In the genomic region with DNA sequence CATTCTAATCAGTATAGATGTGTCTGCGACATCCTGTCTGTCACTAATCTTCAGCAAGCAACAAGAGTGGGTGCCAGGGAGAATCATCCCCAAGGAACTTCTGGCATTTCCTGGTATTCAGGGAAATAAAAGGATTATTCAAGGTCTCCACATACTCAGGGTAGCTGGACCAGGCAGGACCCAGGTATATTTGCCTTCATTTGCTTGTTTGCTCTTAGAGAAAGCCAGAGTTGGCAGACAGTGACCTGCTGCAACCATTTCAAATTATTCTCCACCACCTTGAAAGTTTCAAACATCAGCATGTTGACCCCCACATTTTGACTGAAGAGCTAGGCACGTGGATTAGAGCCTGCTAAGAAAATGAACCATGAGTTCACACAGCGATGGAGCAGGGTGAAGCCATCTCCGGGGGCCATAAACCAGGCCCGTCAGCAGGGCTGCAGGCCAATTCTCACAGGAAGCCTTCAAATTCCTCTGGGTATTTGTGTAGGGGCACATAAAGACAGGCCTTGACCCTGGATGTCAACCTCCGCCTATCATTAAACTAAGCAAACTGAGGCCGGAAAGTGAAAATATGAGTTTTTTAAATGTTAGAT, we compare ENCODE assay signal across 1 cellular context.
A peak's percentile ranks its signal among the peaks of the same experiment; 100 is the strongest.
TF ChIP-seq lines count a peak whose summit lies in the region.

No MANE protein-coding gene starts in this region.

TF ChIP-seq in HepG2, 621 proteins besides CTCF, POLR2A, EP300 and RAD21 (continued from another document and continues in another):
- TF ChIP-seq, protein P1, sequence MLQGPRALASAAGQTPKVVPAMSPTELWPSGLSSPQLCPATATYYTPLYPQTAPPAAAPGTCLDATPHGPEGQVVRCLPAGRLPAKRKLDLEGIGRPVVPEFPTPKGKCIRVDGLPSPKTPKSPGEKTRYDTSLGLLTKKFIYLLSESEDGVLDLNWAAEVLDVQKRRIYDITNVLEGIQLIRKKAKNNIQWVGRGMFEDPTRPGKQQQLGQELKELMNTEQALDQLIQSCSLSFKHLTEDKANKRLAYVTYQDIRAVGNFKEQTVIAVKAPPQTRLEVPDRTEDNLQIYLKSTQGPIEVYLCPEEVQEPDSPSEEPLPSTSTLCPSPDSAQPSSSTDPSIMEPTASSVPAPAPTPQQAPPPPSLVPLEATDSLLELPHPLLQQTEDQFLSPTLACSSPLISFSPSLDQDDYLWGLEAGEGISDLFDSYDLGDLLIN (CRISPR knock-in tag; IDR thresholded peaks at IDR 0.05; ENCODE audit: borderline replicate concordance), result no peak
- TF ChIP-seq, protein P2, sequence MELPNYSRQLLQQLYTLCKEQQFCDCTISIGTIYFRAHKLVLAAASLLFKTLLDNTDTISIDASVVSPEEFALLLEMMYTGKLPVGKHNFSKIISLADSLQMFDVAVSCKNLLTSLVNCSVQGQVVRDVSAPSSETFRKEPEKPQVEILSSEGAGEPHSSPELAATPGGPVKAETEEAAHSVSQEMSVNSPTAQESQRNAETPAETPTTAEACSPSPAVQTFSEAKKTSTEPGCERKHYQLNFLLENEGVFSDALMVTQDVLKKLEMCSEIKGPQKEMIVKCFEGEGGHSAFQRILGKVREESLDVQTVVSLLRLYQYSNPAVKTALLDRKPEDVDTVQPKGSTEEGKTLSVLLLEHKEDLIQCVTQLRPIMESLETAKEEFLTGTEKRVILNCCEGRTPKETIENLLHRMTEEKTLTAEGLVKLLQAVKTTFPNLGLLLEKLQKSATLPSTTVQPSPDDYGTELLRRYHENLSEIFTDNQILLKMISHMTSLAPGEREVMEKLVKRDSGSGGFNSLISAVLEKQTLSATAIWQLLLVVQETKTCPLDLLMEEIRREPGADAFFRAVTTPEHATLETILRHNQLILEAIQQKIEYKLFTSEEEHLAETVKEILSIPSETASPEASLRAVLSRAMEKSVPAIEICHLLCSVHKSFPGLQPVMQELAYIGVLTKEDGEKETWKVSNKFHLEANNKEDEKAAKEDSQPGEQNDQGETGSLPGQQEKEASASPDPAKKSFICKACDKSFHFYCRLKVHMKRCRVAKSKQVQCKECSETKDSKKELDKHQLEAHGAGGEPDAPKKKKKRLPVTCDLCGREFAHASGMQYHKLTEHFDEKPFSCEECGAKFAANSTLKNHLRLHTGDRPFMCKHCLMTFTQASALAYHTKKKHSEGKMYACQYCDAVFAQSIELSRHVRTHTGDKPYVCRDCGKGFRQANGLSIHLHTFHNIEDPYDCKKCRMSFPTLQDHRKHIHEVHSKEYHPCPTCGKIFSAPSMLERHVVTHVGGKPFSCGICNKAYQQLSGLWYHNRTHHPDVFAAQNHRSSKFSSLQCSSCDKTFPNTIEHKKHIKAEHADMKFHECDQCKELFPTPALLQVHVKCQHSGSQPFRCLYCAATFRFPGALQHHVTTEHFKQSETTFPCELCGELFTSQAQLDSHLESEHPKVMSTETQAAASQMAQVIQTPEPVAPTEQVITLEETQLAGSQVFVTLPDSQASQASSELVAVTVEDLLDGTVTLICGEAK (IDR thresholded peaks at IDR 0.05), result no peak
- TF ChIP-seq, protein P2 (CRISPR knock-in tag; IDR thresholded peaks at IDR 0.05), result peak; percentile 75
- TF ChIP-seq EEA1 (CRISPR knock-in tag; IDR thresholded peaks at IDR 0.05; ENCODE audit: borderline replicate concordance) (no peak), CAMTA2 (CRISPR knock-in tag; IDR thresholded peaks at IDR 0.05; ENCODE audit: borderline replicate concordance) (no peak), NCOA5 (CRISPR knock-in tag; IDR thresholded peaks at IDR 0.05) (no peak), ETV5 (CRISPR knock-in tag; IDR thresholded peaks at IDR 0.05; ENCODE audit: borderline replicate concordance) (peak; percentile 88), NFIC (IDR thresholded peaks at IDR 0.05; ENCODE audit: low read length) (peak; percentile 70; the same call in 1 of the 2 replicates), ZNF33B (CRISPR knock-in tag; IDR thresholded peaks at IDR 0.05) (0 out of 2 replicates have a peak, but pooled peaks have one; percentile 23), ASH2L (IDR thresholded peaks at IDR 0.05; ENCODE audit: insufficient read length, low read depth, low read length) (peak; percentile 85), ZFX (CRISPR knock-in tag; IDR thresholded peaks at IDR 0.05; ENCODE audit: low read depth) (peak; percentile 73), RFXANK (CRISPR knock-in tag; IDR thresholded peaks at IDR 0.05) (no peak), MED1 (CRISPR knock-in tag; IDR thresholded peaks at IDR 0.05) (peak; percentile 95), STAT5B (CRISPR knock-in tag; IDR thresholded peaks at IDR 0.05) (no peak), ZFP1 (CRISPR knock-in tag; IDR thresholded peaks at IDR 0.05) (peak; percentile 50), ZNF792 (CRISPR knock-in tag; IDR thresholded peaks at IDR 0.05) (no peak), WIZ (CRISPR knock-in tag; IDR thresholded peaks at IDR 0.05) (no peak), PLRG1 (conservative IDR thresholded peaks at IDR 0.05) (no peak), DNMT3B (CRISPR knock-in tag; conservative IDR thresholded peaks at IDR 0.05) (peak; percentile 34; the same call in 1 of the 2 replicates), ZNF205 (CRISPR knock-in tag; IDR thresholded peaks at IDR 0.05) (peak; percentile 40; the same call in 1 of the 2 replicates), ATF1 (CRISPR knock-in tag; IDR thresholded peaks at IDR 0.05) (0 out of 2 replicates have a peak, but pooled peaks have one; percentile 49)
- TF ChIP-seq, protein P3, sequence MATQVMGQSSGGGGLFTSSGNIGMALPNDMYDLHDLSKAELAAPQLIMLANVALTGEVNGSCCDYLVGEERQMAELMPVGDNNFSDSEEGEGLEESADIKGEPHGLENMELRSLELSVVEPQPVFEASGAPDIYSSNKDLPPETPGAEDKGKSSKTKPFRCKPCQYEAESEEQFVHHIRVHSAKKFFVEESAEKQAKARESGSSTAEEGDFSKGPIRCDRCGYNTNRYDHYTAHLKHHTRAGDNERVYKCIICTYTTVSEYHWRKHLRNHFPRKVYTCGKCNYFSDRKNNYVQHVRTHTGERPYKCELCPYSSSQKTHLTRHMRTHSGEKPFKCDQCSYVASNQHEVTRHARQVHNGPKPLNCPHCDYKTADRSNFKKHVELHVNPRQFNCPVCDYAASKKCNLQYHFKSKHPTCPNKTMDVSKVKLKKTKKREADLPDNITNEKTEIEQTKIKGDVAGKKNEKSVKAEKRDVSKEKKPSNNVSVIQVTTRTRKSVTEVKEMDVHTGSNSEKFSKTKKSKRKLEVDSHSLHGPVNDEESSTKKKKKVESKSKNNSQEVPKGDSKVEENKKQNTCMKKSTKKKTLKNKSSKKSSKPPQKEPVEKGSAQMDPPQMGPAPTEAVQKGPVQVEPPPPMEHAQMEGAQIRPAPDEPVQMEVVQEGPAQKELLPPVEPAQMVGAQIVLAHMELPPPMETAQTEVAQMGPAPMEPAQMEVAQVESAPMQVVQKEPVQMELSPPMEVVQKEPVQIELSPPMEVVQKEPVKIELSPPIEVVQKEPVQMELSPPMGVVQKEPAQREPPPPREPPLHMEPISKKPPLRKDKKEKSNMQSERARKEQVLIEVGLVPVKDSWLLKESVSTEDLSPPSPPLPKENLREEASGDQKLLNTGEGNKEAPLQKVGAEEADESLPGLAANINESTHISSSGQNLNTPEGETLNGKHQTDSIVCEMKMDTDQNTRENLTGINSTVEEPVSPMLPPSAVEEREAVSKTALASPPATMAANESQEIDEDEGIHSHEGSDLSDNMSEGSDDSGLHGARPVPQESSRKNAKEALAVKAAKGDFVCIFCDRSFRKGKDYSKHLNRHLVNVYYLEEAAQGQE (IDR thresholded peaks at IDR 0.05; ENCODE audit: borderline replicate concordance in 1 of 2, low read depth in 1 of 2, low read length in 2 of 2), result peak in 1 of 2 experiments; percentile 66; a peak in 2 of 4 replicates
- TF ChIP-seq, protein P4, sequence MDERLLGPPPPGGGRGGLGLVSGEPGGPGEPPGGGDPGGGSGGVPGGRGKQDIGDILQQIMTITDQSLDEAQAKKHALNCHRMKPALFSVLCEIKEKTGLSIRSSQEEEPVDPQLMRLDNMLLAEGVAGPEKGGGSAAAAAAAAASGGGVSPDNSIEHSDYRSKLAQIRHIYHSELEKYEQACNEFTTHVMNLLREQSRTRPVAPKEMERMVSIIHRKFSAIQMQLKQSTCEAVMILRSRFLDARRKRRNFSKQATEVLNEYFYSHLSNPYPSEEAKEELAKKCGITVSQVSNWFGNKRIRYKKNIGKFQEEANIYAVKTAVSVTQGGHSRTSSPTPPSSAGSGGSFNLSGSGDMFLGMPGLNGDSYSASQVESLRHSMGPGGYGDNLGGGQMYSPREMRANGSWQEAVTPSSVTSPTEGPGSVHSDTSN (CRISPR knock-in tag; IDR thresholded peaks at IDR 0.05), result no peak
- TF ChIP-seq, protein P5, sequence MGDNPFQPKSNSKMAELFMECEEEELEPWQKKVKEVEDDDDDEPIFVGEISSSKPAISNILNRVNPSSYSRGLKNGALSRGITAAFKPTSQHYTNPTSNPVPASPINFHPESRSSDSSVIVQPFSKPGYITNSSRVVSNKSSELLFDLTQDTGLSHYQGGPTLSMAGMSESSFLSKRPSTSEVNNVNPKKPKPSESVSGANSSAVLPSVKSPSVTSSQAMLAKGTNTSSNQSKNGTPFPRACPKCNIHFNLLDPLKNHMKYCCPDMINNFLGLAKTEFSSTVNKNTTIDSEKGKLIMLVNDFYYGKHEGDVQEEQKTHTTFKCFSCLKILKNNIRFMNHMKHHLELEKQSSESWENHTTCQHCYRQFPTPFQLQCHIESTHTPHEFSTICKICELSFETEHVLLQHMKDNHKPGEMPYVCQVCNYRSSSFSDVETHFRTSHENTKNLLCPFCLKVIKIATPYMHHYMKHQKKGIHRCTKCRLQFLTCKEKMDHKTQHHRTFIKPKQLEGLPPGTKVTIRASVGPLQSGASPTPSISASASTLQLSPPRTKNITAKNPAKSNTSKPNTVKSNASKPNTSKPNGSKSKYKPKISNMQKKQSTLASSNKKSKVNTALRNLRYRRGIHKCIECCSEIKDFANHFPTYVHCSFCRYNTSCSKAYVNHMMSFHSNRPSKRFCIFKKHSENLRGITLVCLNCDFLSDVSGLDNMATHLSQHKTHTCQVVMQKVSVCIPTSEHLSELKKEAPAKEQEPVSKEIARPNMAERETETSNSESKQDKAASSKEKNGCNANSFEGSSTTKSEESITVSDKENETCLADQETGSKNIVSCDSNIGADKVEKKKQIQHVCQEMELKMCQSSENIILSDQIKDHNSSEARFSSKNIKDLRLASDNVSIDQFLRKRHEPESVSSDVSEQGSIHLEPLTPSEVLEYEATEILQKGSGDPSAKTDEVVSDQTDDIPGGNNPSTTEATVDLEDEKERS (CRISPR knock-in tag; IDR thresholded peaks at IDR 0.05), result peak; percentile 54; the same call in 1 of the 2 replicates
- TF ChIP-seq, protein P6, sequence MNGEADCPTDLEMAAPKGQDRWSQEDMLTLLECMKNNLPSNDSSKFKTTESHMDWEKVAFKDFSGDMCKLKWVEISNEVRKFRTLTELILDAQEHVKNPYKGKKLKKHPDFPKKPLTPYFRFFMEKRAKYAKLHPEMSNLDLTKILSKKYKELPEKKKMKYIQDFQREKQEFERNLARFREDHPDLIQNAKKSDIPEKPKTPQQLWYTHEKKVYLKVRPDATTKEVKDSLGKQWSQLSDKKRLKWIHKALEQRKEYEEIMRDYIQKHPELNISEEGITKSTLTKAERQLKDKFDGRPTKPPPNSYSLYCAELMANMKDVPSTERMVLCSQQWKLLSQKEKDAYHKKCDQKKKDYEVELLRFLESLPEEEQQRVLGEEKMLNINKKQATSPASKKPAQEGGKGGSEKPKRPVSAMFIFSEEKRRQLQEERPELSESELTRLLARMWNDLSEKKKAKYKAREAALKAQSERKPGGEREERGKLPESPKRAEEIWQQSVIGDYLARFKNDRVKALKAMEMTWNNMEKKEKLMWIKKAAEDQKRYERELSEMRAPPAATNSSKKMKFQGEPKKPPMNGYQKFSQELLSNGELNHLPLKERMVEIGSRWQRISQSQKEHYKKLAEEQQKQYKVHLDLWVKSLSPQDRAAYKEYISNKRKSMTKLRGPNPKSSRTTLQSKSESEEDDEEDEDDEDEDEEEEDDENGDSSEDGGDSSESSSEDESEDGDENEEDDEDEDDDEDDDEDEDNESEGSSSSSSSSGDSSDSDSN (CRISPR knock-in tag; IDR thresholded peaks at IDR 0.05), result 0 out of 2 replicates have a peak, but pooled peaks have one; percentile 19
- TF ChIP-seq, protein P7, sequence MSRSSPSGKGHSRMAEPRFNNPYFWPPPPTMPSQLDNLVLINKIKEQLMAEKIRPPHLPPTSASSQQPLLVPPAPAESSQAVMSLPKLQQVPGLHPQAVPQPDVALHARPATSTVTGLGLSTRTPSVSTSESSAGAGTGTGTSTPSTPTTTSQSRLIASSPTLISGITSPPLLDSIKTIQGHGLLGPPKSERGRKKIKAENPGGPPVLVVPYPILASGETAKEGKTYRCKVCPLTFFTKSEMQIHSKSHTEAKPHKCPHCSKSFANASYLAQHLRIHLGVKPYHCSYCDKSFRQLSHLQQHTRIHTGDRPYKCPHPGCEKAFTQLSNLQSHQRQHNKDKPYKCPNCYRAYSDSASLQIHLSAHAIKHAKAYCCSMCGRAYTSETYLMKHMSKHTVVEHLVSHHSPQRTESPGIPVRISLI (CRISPR knock-in tag; IDR thresholded peaks at IDR 0.05; ENCODE audit: borderline replicate concordance), result peak; percentile 31; the same call in 1 of the 2 replicates
